ENCODE assay signal across 8 cellular contexts in genomic region chr11:16924826-16925494, GRCh38.
A peak's percentile ranks its signal among the peaks of the same experiment; 100 is the strongest.
DNase-seq lines count a peak whose midpoint lies in the region; ATAC-seq and TF ChIP-seq lines count a peak whose summit lies in the region.

No MANE protein-coding gene starts in this region.

- peaks cover 55% of the 10 kb centered on the region for H3K27me3 Mint-ChIP-seq in WTC11 (ENCODE audit: low read depth)
- peaks cover 2% of the 10 kb centered on the region for H3K27me3 Mint-ChIP-seq in osteocyte (ENCODE audit: unreplicated experiment)

- 0% methylated on average over 3 of the region's 47 CpGs; no CpG with 5 or more reads in 1 of the 2 donors for WGBS in gastroesophageal sphincter (ENCODE audit: low coverage in 1 of 2), 2 donors

- no peaks in the 10 kb centered on the region for H3K9me3 ChIP-seq in gastroesophageal sphincter

- TF ChIP-seq POLR2A in gastroesophageal sphincter (IDR thresholded peaks at IDR 0.05) = no peak

- CTCF ChIA-PET in WTC11 (lab: Charles Lee) = interaction anchor here (0.5 to 1.8 kb wide), 5 partner anchors 9 to 484 kb away, joined by 4 to 12 read pairs (median 6); no protein-coding TSS in a partner anchor

- H3K9me3 Mint-ChIP-seq in WTC11 (no peaks in the 10 kb centered on the region), osteocyte (ENCODE audit: unreplicated experiment) (no peaks in the 10 kb centered on the region)

- TF ChIP-seq EP300 in gastroesophageal sphincter (IDR thresholded peaks at IDR 0.05) = no peak

- H3K36me3 ChIP-seq in gastroesophageal sphincter = no peaks in the 10 kb centered on the region

- TF ChIP-seq CTCF in WTC11 (IDR thresholded peaks at IDR 0.05) = no peak
- no peak for TF ChIP-seq CTCF in gastroesophageal sphincter (IDR thresholded peaks at IDR 0.05)
- TF ChIP-seq CTCF in osteocyte (IDR thresholded peaks at IDR 0.05) = no peak

- H3K4me1 Mint-ChIP-seq in WTC11 (peaks cover 33% of the 10 kb centered on the region), osteocyte (ENCODE audit: unreplicated experiment) (peaks cover 16% of the 10 kb centered on the region)

- POLR2A ChIA-PET in WTC11 (lab: Charles Lee) = interaction anchor here (0.8 kb wide), 1 partner anchor 153 kb away, joined by 3 read pairs; the partner anchor contains the start of gene RPS13

- ATAC-seq in HG02759 (IDR thresholded peaks at IDR 0.05; ENCODE audit: unreplicated experiment) = peak; percentile 33
- ATAC-seq in WTC11 = peak; percentile 76
- peak; percentile 53 for ATAC-seq in gastroesophageal sphincter

- H3K27ac Mint-ChIP-seq in WTC11 (no peak overlapping the region), osteocyte (ENCODE audit: unreplicated experiment) (no peak overlapping the region)

- H3K4me3 Mint-ChIP-seq in WTC11 (peak overlapping the region; percentile 85), osteocyte (ENCODE audit: unreplicated experiment) (peak overlapping the region; percentile 84)

- DNase-seq in GM04504 (ENCODE audit: low read depth) = peak; percentile 6
- DNase-seq in WTC11 (ENCODE audit: low spot score) = peak; percentile 68
- DNase-seq in osteocyte (ENCODE audit: extremely low spot score, unreplicated experiment) = no peak
- DNase-seq in DMS114 treated with DMSO at 0.1 percent for 48 hours (lab: John Stamatoyannopoulos, UW; ENCODE audit: unreplicated experiment) = no peak
- no peak for DNase-seq in MV-4-11 (lab: John Stamatoyannopoulos, UW)
- DNase-seq in NCI-H2171 (lab: John Stamatoyannopoulos, UW) = no peak

- H3K27ac ChIP-seq in gastroesophageal sphincter = peak overlapping the region in 2 of 4 donors; percentile 58 to 74

- peak overlapping the region; percentile 46 to 62 for H3K4me3 ChIP-seq in gastroesophageal sphincter

- no peaks in the 10 kb centered on the region for H3K27me3 ChIP-seq in gastroesophageal sphincter

- peaks cover 0 to 31% (median 10%) of the 10 kb centered on the region in 3 donors for H3K4me1 ChIP-seq in gastroesophageal sphincter

- H3K36me3 Mint-ChIP-seq in WTC11 (no peaks in the 10 kb centered on the region), osteocyte (ENCODE audit: unreplicated experiment) (no peaks in the 10 kb centered on the region)

TF ChIP-seq in WTC11, 78 proteins besides CTCF, POLR2A, EP300 and RAD21:
- TF ChIP-seq FOXP4 (CRISPR knock-in tag; IDR thresholded peaks at IDR 0.05) (no peak), ZNF416 (CRISPR knock-in tag; IDR thresholded peaks at IDR 0.05) (no peak), TEAD1 (CRISPR knock-in tag; IDR thresholded peaks at IDR 0.05) (no peak), TCF7 (CRISPR knock-in tag; IDR thresholded peaks at IDR 0.05; ENCODE audit: low read depth) (no peak), CREM (CRISPR knock-in tag; IDR thresholded peaks at IDR 0.05) (no peak), GABPB1 (CRISPR knock-in tag; IDR thresholded peaks at IDR 0.05) (no peak)
TF ChIP-seq in WTC11: peak in this region for 0.

Comparison
In these comparisons a context has a peak if more than half of its experiments do, and no peak if none do; other contexts are left out.
1. DNase-seq: peak in GM04504 (single experiment) and WTC11 (single experiment); none in osteocyte (single experiment), DMS114 treated with DMSO at 0.1 percent for 48 hours (single experiment), MV-4-11 (single experiment) and NCI-H2171 (single experiment).
2. Peak in every context shown above with its lines, with median percentiles within 50 percentile points of each other: ATAC-seq.